Comparison of ENCODE assay signal across 23 cellular contexts in the genomic region with DNA sequence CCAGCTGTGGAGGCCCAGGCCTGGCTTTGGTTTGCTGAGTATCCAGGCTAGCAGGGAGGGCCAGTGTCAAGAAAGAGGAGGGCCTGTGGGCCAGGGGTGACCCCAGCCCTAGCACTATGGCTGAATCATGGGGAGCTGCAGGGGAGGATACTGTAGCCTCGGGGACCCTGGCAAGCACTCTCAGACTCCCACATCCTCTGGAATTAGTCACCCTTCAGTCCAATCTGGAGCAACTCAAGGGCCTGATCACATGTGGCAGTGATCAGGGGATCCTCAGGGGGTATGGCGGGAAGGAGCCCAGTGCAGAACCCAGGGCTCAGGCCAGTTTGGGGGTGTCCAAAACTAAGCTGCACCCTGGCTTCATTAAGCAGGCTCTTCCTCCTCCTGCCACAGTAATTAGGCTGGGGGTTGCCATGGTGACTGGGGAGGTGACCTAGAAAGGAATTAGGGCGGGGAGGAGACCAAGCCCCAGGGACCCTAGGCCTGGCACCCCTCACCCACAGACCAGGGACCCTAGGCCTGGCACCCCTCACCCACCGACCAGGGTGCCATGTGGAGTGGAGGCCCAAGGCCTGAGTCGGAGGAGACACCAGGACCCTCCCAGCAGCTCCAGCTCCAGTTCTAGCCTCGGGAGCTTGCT. TPM values are rescaled to one million over a fixed set of nuclear protein-coding genes. Genes with fewer than 3 reads are reported as not detected.
DNase-seq lines count a peak whose midpoint lies in the region; ATAC-seq, FAIRE-seq and TF ChIP-seq lines count a peak whose summit lies in the region.
"Had no signal": no experiment of that assay in that cellular context is flagged by ENCODE, and none has a peak within 500 bp of the region (broad histone marks: within the 10 kb centered on the region; RNA-seq: fewer than 3 reads in every experiment).

No MANE protein-coding gene starts in this region.

- no peak overlapping the region for H3K4me2 ChIP-seq in K562 (ENCODE audit: insufficient read depth, low read length)

- no peak overlapping the region for H3K4me3 Mint-ChIP-seq in natural killer cell treated with Interleukin-12 subunit alpha and Interleukin-12 subunit beta and Interleukin-15 and Interleukin-18, amount 100 ng/mL, for 72 hours
- H3K4me3 Mint-ChIP-seq: activated naive CD8-positive, alpha-beta T cell; stimulated activated naive CD8-positive, alpha-beta T cell treated with anti-CD3 and anti-CD28 coated beads, Interleukin-15, amount 100 ng/mL, for 72 hours had no signal

- in situ Hi-C loops in K562 (cut with MboI), result no loop called here

- H3K4me1 ChIP-seq in ACC112 (ENCODE audit: control insufficient read depth, insufficient read depth, low read length, unreplicated experiment) (peaks cover 15% of the 10 kb centered on the region), HEK293 (ENCODE audit: control insufficient read depth, insufficient read depth, low read length) (no peaks in the 10 kb centered on the region), K562 (replicated peaks in 1 of 2; ENCODE audit: control insufficient read depth in 2 of 2, insufficient read depth in 2 of 2, low read length in 2 of 2) (peaks cover 0 to 16% of the 10 kb centered on the region in 2 experiments; a peak in 2 of 5 replicates)
- H3K4me1 ChIP-seq: HAP-1, Peyer's patch had no signal

- no peak for DNase-seq in K562 (ENCODE audit: extremely low read depth in 1 of 4, low spot score in 3 of 4)
- peak; percentile 29 for DNase-seq in foreskin melanocyte
- no peak for DNase-seq in COR-L47 (lab: John Stamatoyannopoulos, UW)
- no peak for DNase-seq in natural killer cell treated with Interleukin-12 subunit alpha and Interleukin-12 subunit beta and Interleukin-15 and Interleukin-18, amount 100 ng/mL, for 72 hours (ENCODE audit: low spot score)
- DNase-seq in effector CD8-positive, alpha-beta T cell (lab: John Stamatoyannopoulos, UW), result no peak
- DNase-seq: ACHN; activated CD4-positive, CD25-positive, alpha-beta regulatory T cell; activated CD8-positive, alpha-beta memory T cell treated with anti-CD3 and anti-CD28 coated beads, Interleukin-2, amount 50 U/mL, for 48 hours; NCI-H187 treated with DMSO at 0.1 percent for 48 hours; NCI-H748 treated with DMSO at 0.1 percent for 48 hours; Peyer's patch; small intestine; stimulated activated naive CD8-positive, alpha-beta T cell treated with anti-CD3 and anti-CD28 coated beads, Interleukin-15, amount 100 ng/mL, for 72 hours; T-helper 1 cell had no signal

- no peaks in the 10 kb centered on the region for H4K20me1 ChIP-seq in K562 (replicated peaks; ENCODE audit: control insufficient read depth, insufficient read depth, low read length)

- no peak overlapping the region for H3K27ac Mint-ChIP-seq in natural killer cell treated with Interleukin-12 subunit alpha and Interleukin-12 subunit beta and Interleukin-15 and Interleukin-18, amount 100 ng/mL, for 72 hours
- H3K27ac Mint-ChIP-seq: activated naive CD8-positive, alpha-beta T cell; stimulated activated naive CD8-positive, alpha-beta T cell treated with anti-CD3 and anti-CD28 coated beads, Interleukin-15, amount 100 ng/mL, for 72 hours had no signal

- H3K27me3 Mint-ChIP-seq in natural killer cell treated with Interleukin-12 subunit alpha and Interleukin-12 subunit beta and Interleukin-15 and Interleukin-18, amount 100 ng/mL, for 72 hours, result peaks cover 0 to 17% of the 10 kb centered on the region in 2 donors
- H3K27me3 Mint-ChIP-seq: activated naive CD8-positive, alpha-beta T cell; stimulated activated naive CD8-positive, alpha-beta T cell treated with anti-CD3 and anti-CD28 coated beads, Interleukin-15, amount 100 ng/mL, for 72 hours had no signal

- no peak for TF ChIP-seq EP300 in K562 (IDR thresholded peaks at IDR 0.05; ENCODE audit: low read length)

- H2AFZ ChIP-seq in ACC112 (ENCODE audit: low read length, unreplicated experiment), result no peak overlapping the region
- no peak overlapping the region for H2AFZ ChIP-seq in K562 (ENCODE audit: low read depth, low read length)

- intact Hi-C loops in K562 (cut with micrococcal nuclease), result no loop called here

- no peaks in the 10 kb centered on the region for H3K36me3 Mint-ChIP-seq in natural killer cell treated with Interleukin-12 subunit alpha and Interleukin-12 subunit beta and Interleukin-15 and Interleukin-18, amount 100 ng/mL, for 72 hours

- TF ChIP-seq POLR2A in K562 (conservative IDR thresholded peaks at IDR 0.05), result no peak

- TF ChIP-seq RAD21 in K562 (CRISPR knock-in tag; conservative IDR thresholded peaks at IDR 0.05 in 1 of 2, IDR thresholded peaks at IDR 0.05 in 1 of 2), result no peak

- POLR2A ChIA-PET in HEK293 (lab: Yijun Ruan, JAX), result interaction anchor here (2.6 kb wide), 1 partner anchor 10 kb away, joined by 15 read pairs; a partner anchor contains a TSS
- POLR2A ChIA-PET in K562 (lab: Yijun Ruan, JAX), result interaction anchor here (1.1 kb wide), 1 partner anchor 8 kb away, joined by 3 read pairs; no protein-coding TSS in a partner anchor

- H3K9me3 ChIP-seq in HEK293 (ENCODE audit: control insufficient read depth, insufficient read depth, low read depth, low read length) (no peaks in the 10 kb centered on the region), K562 (replicated peaks; ENCODE audit: control insufficient read depth, insufficient read depth, low read depth, low read length) (no peaks in the 10 kb centered on the region)
- H3K9me3 ChIP-seq: HAP-1, neutrophil, Peyer's patch had no signal

- H3K9me1 ChIP-seq in K562 (ENCODE audit: control insufficient read depth, insufficient read depth, low read length), result no peaks in the 10 kb centered on the region

- WGBS in K562 (ENCODE audit: insufficient coverage, low coverage, missing lambda C conversion rate), result 35% methylated on average over 6 of the region's 6 CpGs

- H3K36me3 ChIP-seq in ACC112 (ENCODE audit: insufficient read depth, low read length) (peaks cover 9% of the 10 kb centered on the region; the same call in 1 of the 2 replicates), HEK293 (ENCODE audit: control insufficient read depth in 2 of 2, insufficient read depth in 1 of 2, low read length in 2 of 2) (peaks cover 3 to 69% of the 10 kb centered on the region in 2 experiments), K562 (ENCODE audit: control insufficient read depth, insufficient read depth, low read length) (0 out of 3 replicates have a peak, but pooled peaks cover 3% of the 10 kb centered on the region)
- H3K36me3 ChIP-seq: neutrophil, Peyer's patch had no signal

- no peak overlapping the region for H3K9ac ChIP-seq in K562 (ENCODE audit: insufficient read depth in 1 of 2, low read depth in 2 of 2, low read length in 2 of 2)

- no peaks in the 10 kb centered on the region for H3K9me3 Mint-ChIP-seq in natural killer cell treated with Interleukin-12 subunit alpha and Interleukin-12 subunit beta and Interleukin-15 and Interleukin-18, amount 100 ng/mL, for 72 hours
- H3K9me3 Mint-ChIP-seq: stimulated activated naive CD8-positive, alpha-beta T cell treated with anti-CD3 and anti-CD28 coated beads, Interleukin-15, amount 100 ng/mL, for 72 hours had no signal

- H3K4me3 ChIP-seq in ACC112 (ENCODE audit: low read depth, low read length) (no peak overlapping the region), HEK293 (ENCODE audit: low read depth, low read length) (no peak overlapping the region), K562 (no peak overlapping the region)
- H3K4me3 ChIP-seq: HAP-1, Peyer's patch had no signal

- TF ChIP-seq CTCF in HEK293 (tag by site-specific recombination; IDR thresholded peaks at IDR 0.05) (no peak), K562 (IDR thresholded peaks at IDR 0.05 in 2 of 3, conservative IDR thresholded peaks at IDR 0.05 in 1 of 3; ENCODE audit: insufficient read depth in 2 of 3, low read depth in 1 of 3, low read length in 3 of 3) (no peak)

- H3K27ac ChIP-seq in ACC112 (ENCODE audit: low read depth, low read length) (peak overlapping the region; percentile 12), HEK293 (ENCODE audit: extremely low read depth, low read depth, low read length) (no peak overlapping the region), K562 (ENCODE audit: extremely low read depth, low read depth, low read length) (no peak overlapping the region)
- H3K27ac ChIP-seq: epithelial cell of prostate, neutrophil, Peyer's patch had no signal

- no peak for FAIRE-seq in K562 (lab: Jason Lieb, UNC)
- FAIRE-seq: small intestine had no signal

- no peaks in the 10 kb centered on the region for H3K4me1 Mint-ChIP-seq in natural killer cell treated with Interleukin-12 subunit alpha and Interleukin-12 subunit beta and Interleukin-15 and Interleukin-18, amount 100 ng/mL, for 72 hours (ENCODE audit: low read depth in 2 of 2)

- ATAC-seq in K562 (no peak), HG02571 (IDR thresholded peaks at IDR 0.05; ENCODE audit: unreplicated experiment) (no peak)
- ATAC-seq in natural killer cell treated with Interleukin-12 subunit alpha and Interleukin-12 subunit beta and Interleukin-15 and Interleukin-18, amount 100 ng/mL, for 72 hours, result no peak
- ATAC-seq: stimulated activated naive CD8-positive, alpha-beta T cell treated with anti-CD3 and anti-CD28 coated beads, Interleukin-15, amount 100 ng/mL, for 72 hours had no signal

- BruUV-seq in K562 (replicated peaks; lab: Mats Ljungman, UMichigan), result no TSS peak

- CTCF ChIA-PET in HEK293 (lab: Yijun Ruan, JAX) (interaction anchor here (1.2 kb wide), 1 partner anchor 11 kb away, joined by 9 read pairs; no protein-coding TSS in a partner anchor), K562 (lab: Yijun Ruan, JAX; ENCODE audit: low intra/inter-chr PET ratio) (no interaction called here)

- H3K79me2 ChIP-seq in ACC112 (ENCODE audit: control insufficient read depth, insufficient read depth, low read length, unreplicated experiment), result no peaks in the 10 kb centered on the region
- no peaks in the 10 kb centered on the region for H3K79me2 ChIP-seq in K562 (ENCODE audit: control insufficient read depth, insufficient read depth, low read length)

- H3K27me3 ChIP-seq in ACC112 (ENCODE audit: insufficient read depth, low read length) (no peaks in the 10 kb centered on the region), K562 (ENCODE audit: control insufficient read depth in 2 of 2, insufficient read depth in 2 of 2, low read length in 2 of 2) (no peaks in the 10 kb centered on the region)
- H3K27me3 ChIP-seq: Peyer's patch had no signal

RNA-seq across cellular contexts. Expression of a gene that starts 5.8 kb away (rescaled TPM):
- total RNA-seq in K562 (2011; cell fraction: chromatin; rRNA removed; ENCODE audit: low replicate concordance), result 5.9 and 15.5 TPM in 2 replicates
- 7.2 and 9.2 TPM in 2 replicates for total RNA-seq in K562 (2011; cell fraction: nucleolus; rRNA removed)
- 7.3 and 7.6 TPM in 2 replicates for total RNA-seq in K562 (2011; cell fraction: nucleoplasm; rRNA removed)
- total RNA-seq in K562 (2014; rRNA removed) (0.77 and 1.1 TPM in 2 replicates), K562 (2014; rRNA removed; fragmentation: Illumina TruSeq; extraction: Trizol) (0.26 and 0.40 TPM in 2 replicates), K562 (2015; rRNA removed; fragmentation: Illumina TruSeq; extraction: Trizol) (0.72 and 0.87 TPM in 2 replicates), K562 (2021) (7.8 TPM in 2 replicates)
- polyA plus RNA-seq in K562 (2011; rRNA removed) (1.2 and 3.7 TPM in 2 replicates), K562 (2014; fragmentation: Illumina TruSeq; extraction: Trizol) (4.2 and 4.4 TPM in 2 replicates), K562 (2014; fragmentation: Nextera tagmentation; extraction: Ambion mirVana) (under 1 TPM; 0.11 to 0.15 TPM), K562 (2014; rRNA removed) (4.3 and 5.5 TPM in 2 replicates)
- 1.9 and 2.0 TPM in 2 replicates for polyA plus RNA-seq in K562 (2011; cell fraction: cytosol; rRNA removed)
- polyA plus RNA-seq in K562 (2011; cell fraction: nucleus; rRNA removed), result 25.0 and 28.1 TPM in 2 replicates
- polyA plus RNA-seq in K562 (2012), result 6.3 and 7.2 TPM in 2 replicates
- polyA minus RNA-seq in K562 (2011; rRNA and poly(A)+ RNA removed), result 0.39 and 0.60 TPM in 2 replicates
- 1.8 and 3.2 TPM in 2 replicates for polyA minus RNA-seq in K562 (2011; cell fraction: cytosol; rRNA and poly(A)+ RNA removed)
- polyA minus RNA-seq in K562 (2011; cell fraction: nucleus; rRNA and poly(A)+ RNA removed), result 2.2 and 2.7 TPM in 2 replicates
- 1 to 10 TPM; 2.3 to 7.7 TPM for total RNA-seq in natural killer cell treated with Interleukin-12 subunit alpha and Interleukin-12 subunit beta and Interleukin-15 and Interleukin-18, amount 100 ng/mL, for 72 hours

RNA-seq across cellular contexts. Expression of a gene that starts 6.7 kb away (rescaled TPM):
- total RNA-seq in K562 (2011; cell fraction: chromatin; rRNA removed; ENCODE audit: low replicate concordance), result not detected in 2 replicates
- total RNA-seq in K562 (2011; cell fraction: nucleolus; rRNA removed), result not detected in 2 replicates
- total RNA-seq in K562 (2011; cell fraction: nucleoplasm; rRNA removed), result not detected in 2 replicates
- not detected in 2 replicates for total RNA-seq in K562 (2014; rRNA removed)
- total RNA-seq in K562 (2014; rRNA removed; fragmentation: Illumina TruSeq; extraction: Trizol), result not detected in 2 replicates
- not detected in 2 replicates for total RNA-seq in K562 (2015; rRNA removed; fragmentation: Illumina TruSeq; extraction: Trizol)
- not detected in 2 replicates for total RNA-seq in K562 (2021)
- not detected in 2 replicates for polyA plus RNA-seq in K562 (2011; rRNA removed)
- polyA plus RNA-seq in K562 (2011; cell fraction: cytosol; rRNA removed), result not detected in 2 replicates
- not detected in 2 replicates for polyA plus RNA-seq in K562 (2011; cell fraction: nucleus; rRNA removed)
- not detected in 2 replicates for polyA plus RNA-seq in K562 (2012)
- not detected in 2 replicates for polyA plus RNA-seq in K562 (2014; fragmentation: Illumina TruSeq; extraction: Trizol)
- polyA plus RNA-seq in K562 (2014; fragmentation: Nextera tagmentation; extraction: Ambion mirVana), result not detected
- polyA plus RNA-seq in K562 (2014; rRNA removed), result not detected in 2 replicates
- polyA minus RNA-seq in K562 (2011; rRNA and poly(A)+ RNA removed), result not detected in 2 replicates
- not detected in 2 replicates for polyA minus RNA-seq in K562 (2011; cell fraction: cytosol; rRNA and poly(A)+ RNA removed)
- polyA minus RNA-seq in K562 (2011; cell fraction: nucleus; rRNA and poly(A)+ RNA removed), result not detected in 2 replicates
- total RNA-seq in natural killer cell treated with Interleukin-12 subunit alpha and Interleukin-12 subunit beta and Interleukin-15 and Interleukin-18, amount 100 ng/mL, for 72 hours, result not detected
- total RNA-seq: chondrocyte, liver, Peyer's patch had no signal
- polyA plus RNA-seq: liver, small intestine had no signal

RNA-seq across cellular contexts. Expression of a gene that starts 9.6 kb away (rescaled TPM):
- total RNA-seq in K562 (2011; cell fraction: chromatin; rRNA removed; ENCODE audit: low replicate concordance), result 11.4 and 30.5 TPM in 2 replicates
- total RNA-seq in K562 (2011; cell fraction: nucleolus; rRNA removed), result 28.2 and 36.7 TPM in 2 replicates
- 30.5 and 33.4 TPM in 2 replicates for total RNA-seq in K562 (2011; cell fraction: nucleoplasm; rRNA removed)
- total RNA-seq in K562 (2014; rRNA removed), result 69.4 and 91.5 TPM in 2 replicates
- total RNA-seq in K562 (2014; rRNA removed; fragmentation: Illumina TruSeq; extraction: Trizol), result 46.4 and 51.0 TPM in 2 replicates
- 52.1 and 59.6 TPM in 2 replicates for total RNA-seq in K562 (2015; rRNA removed; fragmentation: Illumina TruSeq; extraction: Trizol)
- total RNA-seq in K562 (2021), result 60.1 and 67.5 TPM in 2 replicates
- polyA plus RNA-seq in K562 (2011; rRNA removed), result 68.5 and 83.9 TPM in 2 replicates
- polyA plus RNA-seq in K562 (2011; cell fraction: cytosol; rRNA removed), result 132 and 276 TPM in 2 replicates
- polyA plus RNA-seq in K562 (2011; cell fraction: nucleus; rRNA removed), result 66.7 and 70.5 TPM in 2 replicates
- 66.9 and 104 TPM in 2 replicates for polyA plus RNA-seq in K562 (2012)
- polyA plus RNA-seq in K562 (2014; fragmentation: Illumina TruSeq; extraction: Trizol), result 43.4 and 64.8 TPM in 2 replicates
- polyA plus RNA-seq in K562 (2014; fragmentation: Nextera tagmentation; extraction: Ambion mirVana), result 100 to 1,000 TPM; 114 to 117 TPM
- 177 and 191 TPM in 2 replicates for polyA plus RNA-seq in K562 (2014; rRNA removed)
- 6.1 and 6.7 TPM in 2 replicates for polyA minus RNA-seq in K562 (2011; rRNA and poly(A)+ RNA removed)
- 13.7 and 17.3 TPM in 2 replicates for polyA minus RNA-seq in K562 (2011; cell fraction: cytosol; rRNA and poly(A)+ RNA removed)
- 7.5 and 16.7 TPM in 2 replicates for polyA minus RNA-seq in K562 (2011; cell fraction: nucleus; rRNA and poly(A)+ RNA removed)
- total RNA-seq in natural killer cell treated with Interleukin-12 subunit alpha and Interleukin-12 subunit beta and Interleukin-15 and Interleukin-18, amount 100 ng/mL, for 72 hours, result 10 to 100 TPM; 40.1 to 51.1 TPM

RNA-seq across cellular contexts. Expression of a gene that starts 11.9 kb away (rescaled TPM):
- not detected in 2 replicates for total RNA-seq in K562 (2011; cell fraction: chromatin; rRNA removed; ENCODE audit: low replicate concordance)
- total RNA-seq in K562 (2011; cell fraction: nucleolus; rRNA removed), result not detected in 2 replicates
- total RNA-seq in K562 (2011; cell fraction: nucleoplasm; rRNA removed), result not detected in 2 replicates
- total RNA-seq in K562 (2014; rRNA removed) (not detected in 2 replicates), K562 (2014; rRNA removed; fragmentation: Illumina TruSeq; extraction: Trizol) (not detected in 2 replicates), K562 (2015; rRNA removed; fragmentation: Illumina TruSeq; extraction: Trizol) (not detected in 2 replicates), K562 (2021) (not detected in 2 replicates)
- polyA plus RNA-seq in K562 (2011; rRNA removed) (not detected in 2 replicates), K562 (2014; fragmentation: Illumina TruSeq; extraction: Trizol) (not detected in 2 replicates), K562 (2014; fragmentation: Nextera tagmentation; extraction: Ambion mirVana) (not detected), K562 (2014; rRNA removed) (not detected in 2 replicates)
- 0.07 TPM in 1 of 2 replicates, not detected in the other for polyA plus RNA-seq in K562 (2011; cell fraction: cytosol; rRNA removed)
- polyA plus RNA-seq in K562 (2011; cell fraction: nucleus; rRNA removed), result not detected in 2 replicates
- not detected in 2 replicates for polyA plus RNA-seq in K562 (2012)
- not detected in 2 replicates for polyA minus RNA-seq in K562 (2011; rRNA and poly(A)+ RNA removed)
- not detected in 2 replicates for polyA minus RNA-seq in K562 (2011; cell fraction: cytosol; rRNA and poly(A)+ RNA removed)
- not detected in 2 replicates for polyA minus RNA-seq in K562 (2011; cell fraction: nucleus; rRNA and poly(A)+ RNA removed)
- not detected for total RNA-seq in natural killer cell treated with Interleukin-12 subunit alpha and Interleukin-12 subunit beta and Interleukin-15 and Interleukin-18, amount 100 ng/mL, for 72 hours
- total RNA-seq: chondrocyte, liver, Peyer's patch had no signal
- polyA plus RNA-seq: liver, small intestine had no signal

RNA-seq across cellular contexts. Expression of a gene that starts 15.2 kb away (rescaled TPM):
- not detected in 2 replicates for total RNA-seq in K562 (2011; cell fraction: chromatin; rRNA removed; ENCODE audit: low replicate concordance)
- not detected in 2 replicates for total RNA-seq in K562 (2011; cell fraction: nucleolus; rRNA removed)
- not detected in 2 replicates for total RNA-seq in K562 (2011; cell fraction: nucleoplasm; rRNA removed)
- total RNA-seq in K562 (2014; rRNA removed) (not detected in 2 replicates), K562 (2014; rRNA removed; fragmentation: Illumina TruSeq; extraction: Trizol) (not detected in 2 replicates), K562 (2015; rRNA removed; fragmentation: Illumina TruSeq; extraction: Trizol) (not detected in 2 replicates), K562 (2021) (not detected in 2 replicates)
- polyA plus RNA-seq in K562 (2011; rRNA removed) (not detected in 2 replicates), K562 (2014; fragmentation: Illumina TruSeq; extraction: Trizol) (not detected in 2 replicates), K562 (2014; fragmentation: Nextera tagmentation; extraction: Ambion mirVana) (not detected), K562 (2014; rRNA removed) (not detected in 2 replicates)
- polyA plus RNA-seq in K562 (2011; cell fraction: cytosol; rRNA removed), result not detected in 2 replicates
- not detected in 2 replicates for polyA plus RNA-seq in K562 (2011; cell fraction: nucleus; rRNA removed)
- not detected in 2 replicates for polyA plus RNA-seq in K562 (2012)
- not detected in 2 replicates for polyA minus RNA-seq in K562 (2011; rRNA and poly(A)+ RNA removed)
- not detected in 2 replicates for polyA minus RNA-seq in K562 (2011; cell fraction: cytosol; rRNA and poly(A)+ RNA removed)
- polyA minus RNA-seq in K562 (2011; cell fraction: nucleus; rRNA and poly(A)+ RNA removed), result not detected in 2 replicates
- total RNA-seq in natural killer cell treated with Interleukin-12 subunit alpha and Interleukin-12 subunit beta and Interleukin-15 and Interleukin-18, amount 100 ng/mL, for 72 hours, result not detected
- total RNA-seq: chondrocyte, liver, Peyer's patch had no signal
- polyA plus RNA-seq: liver, small intestine had no signal
